ENCODE assay signal across 11 cellular contexts in the genomic region with DNA sequence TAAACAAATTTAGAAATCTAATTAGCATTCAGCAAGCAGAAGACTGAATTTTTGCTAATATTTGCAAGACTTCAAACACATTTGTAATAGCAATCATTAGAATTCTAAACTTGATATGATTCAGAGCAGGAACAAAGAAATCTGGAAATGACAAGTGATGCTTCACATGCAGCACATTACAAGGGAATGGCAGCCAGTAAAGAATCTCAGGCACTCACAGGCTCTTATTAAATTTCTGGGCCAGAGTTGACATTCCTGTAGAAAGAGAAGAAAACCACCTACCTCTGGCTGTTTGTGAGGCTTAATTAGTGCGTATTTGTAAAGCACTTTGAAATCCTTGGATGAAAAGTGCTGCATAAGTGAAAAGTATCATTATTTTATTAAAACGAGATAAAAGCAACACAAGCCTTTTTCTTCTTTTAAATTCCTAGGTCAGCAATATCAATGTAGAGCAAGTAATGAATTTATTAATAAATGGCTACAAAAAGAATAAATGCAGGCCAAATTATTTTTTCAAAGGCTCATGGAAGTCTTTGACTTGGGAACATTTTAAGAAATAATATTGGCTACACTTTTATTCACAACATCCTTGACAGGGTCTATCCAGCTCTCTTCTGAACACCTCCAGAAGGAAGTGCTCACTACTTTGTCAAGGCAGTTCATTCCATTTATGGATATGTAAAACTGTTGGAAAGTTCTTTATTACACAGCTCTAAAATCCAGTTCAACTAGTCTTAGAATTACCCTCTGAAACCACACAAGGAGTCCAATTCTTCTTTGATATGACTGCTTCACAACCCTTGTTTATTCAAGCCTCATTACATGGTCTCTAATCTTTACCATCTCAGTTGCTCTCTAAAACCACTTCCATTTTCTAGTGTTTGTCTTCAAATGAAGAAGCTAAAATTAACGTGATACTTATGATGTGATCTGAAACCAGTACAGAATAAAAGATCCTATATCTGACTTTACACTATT. TPM values are rescaled to one million over a fixed set of nuclear protein-coding genes. Genes with fewer than 3 reads are reported as not detected.
DNase-seq lines count a peak whose midpoint lies in the region; ATAC-seq, FAIRE-seq and TF ChIP-seq lines count a peak whose summit lies in the region.
"Had no signal": no experiment of that assay in that cellular context is flagged by ENCODE, and none has a peak within 500 bp of the region (broad histone marks: within the 10 kb centered on the region; RNA-seq: fewer than 3 reads in every experiment).

No MANE protein-coding gene starts in this region.

- TF ChIP-seq POLR2A in K562 (conservative IDR thresholded peaks at IDR 0.05) = no peak

- no peaks in the 10 kb centered on the region for H3K9me1 ChIP-seq in K562 (ENCODE audit: control insufficient read depth, insufficient read depth, low read length)

- no peak for FAIRE-seq in K562 (lab: Jason Lieb, UNC)

- H2AFZ ChIP-seq in K562 (ENCODE audit: low read depth, low read length) = no peak overlapping the region

- no peak overlapping the region for H3K9ac ChIP-seq in K562 (ENCODE audit: insufficient read depth in 1 of 2, low read depth in 2 of 2, low read length in 2 of 2)

- CTCF ChIA-PET in K562 (lab: Yijun Ruan, JAX; ENCODE audit: low intra/inter-chr PET ratio) = no interaction called here

- TF ChIP-seq CTCF in K562 (IDR thresholded peaks at IDR 0.05 in 2 of 3, conservative IDR thresholded peaks at IDR 0.05 in 1 of 3; ENCODE audit: insufficient read depth in 2 of 3, low read depth in 1 of 3, low read length in 3 of 3) = no peak

- H3K79me2 ChIP-seq in K562 (ENCODE audit: control insufficient read depth, insufficient read depth, low read length) = no peaks in the 10 kb centered on the region

- POLR2A ChIA-PET in K562 (lab: Yijun Ruan, JAX) = no interaction called here

- H3K4me2 ChIP-seq in K562 (ENCODE audit: insufficient read depth, low read length) = no peak overlapping the region

- TF ChIP-seq RAD21 in K562 (CRISPR knock-in tag; conservative IDR thresholded peaks at IDR 0.05 in 1 of 2, IDR thresholded peaks at IDR 0.05 in 1 of 2) = no peak

- no peak for TF ChIP-seq EP300 in K562 (IDR thresholded peaks at IDR 0.05; ENCODE audit: low read length)

- BruUV-seq in K562 (replicated peaks; lab: Mats Ljungman, UMichigan) = no TSS peak

- no peaks in the 10 kb centered on the region for H3K9me3 ChIP-seq in K562 (replicated peaks; ENCODE audit: control insufficient read depth, insufficient read depth, low read depth, low read length)

- in situ Hi-C loops in K562 (cut with MboI) = no loop called here

- no peaks in the 10 kb centered on the region for H3K4me1 ChIP-seq in K562 (replicated peaks in 1 of 2; ENCODE audit: control insufficient read depth in 2 of 2, insufficient read depth in 2 of 2, low read length in 2 of 2)

- intact Hi-C loops in K562 (cut with micrococcal nuclease) = loop anchor here (5.0 to 10.0 kb wide), 3 partner anchors 371 to 1302 kb away; no protein-coding TSS in a partner anchor

- WGBS in K562 (ENCODE audit: insufficient coverage, low coverage, missing lambda C conversion rate) = 2% methylated on average over 3 of the region's 3 CpGs

- peak; percentile 16 for DNase-seq in COLO829 (ENCODE audit: low spot score)
- DNase-seq in K562 (ENCODE audit: extremely low read depth in 1 of 4, low spot score in 3 of 4) = no peak
- DNase-seq in A172 (ENCODE audit: low spot score) = no peak
- DNase-seq in NK-92 treated with Interleukin-12 subunit alpha and Interleukin-12 subunit beta, amount 100 ng/mL, for 24 hours (lab: John Stamatoyannopoulos, UW) = no peak
- no peak for DNase-seq in NCI-H446 (lab: John Stamatoyannopoulos, UW)
- no peak for DNase-seq in iPS-NIHi11 (ENCODE audit: low spot score)
- DNase-seq: activated CD8-positive, alpha-beta memory T cell treated with anti-CD3 and anti-CD28 coated beads, Interleukin-2, amount 50 U/mL, for 48 hours; GF-D8; stimulated activated CD4-positive, alpha-beta T cell treated with anti-CD3 and anti-CD28 coated beads, Interleukin-12 subunit alpha, Interleukin-12 subunit beta, amount 100 ng/mL, for 4 hours had no signal

- no peaks in the 10 kb centered on the region for H3K27me3 ChIP-seq in K562 (ENCODE audit: control insufficient read depth in 2 of 2, insufficient read depth in 2 of 2, low read length in 2 of 2)

- H3K4me3 ChIP-seq in K562 = no peak overlapping the region

- no peak overlapping the region for H3K27ac ChIP-seq in K562 (ENCODE audit: extremely low read depth, low read depth, low read length)

- no peaks in the 10 kb centered on the region for H4K20me1 ChIP-seq in K562 (replicated peaks; ENCODE audit: control insufficient read depth, insufficient read depth, low read length)

- ATAC-seq in GM18909 (IDR thresholded peaks at IDR 0.05; ENCODE audit: poor library complexity, unreplicated experiment) (peak; percentile 64), HG03378 (IDR thresholded peaks at IDR 0.05; ENCODE audit: unreplicated experiment) (peak; percentile 74), K562 (no peak)

- H3K36me3 ChIP-seq in K562 (ENCODE audit: control insufficient read depth, insufficient read depth, low read length) = no peaks in the 10 kb centered on the region

TF ChIP-seq in K562, 482 proteins besides CTCF, POLR2A, EP300 and RAD21 (continues in another document):
- TF ChIP-seq MAFF (IDR thresholded peaks at IDR 0.05; ENCODE audit: low read length) (peak; percentile 17; the same call in 1 of the 2 replicates), KDM4B (IDR thresholded peaks at IDR 0.05; ENCODE audit: borderline replicate concordance in 2 of 2, low read depth in 1 of 2) (no peak), TEAD4 (IDR thresholded peaks at IDR 0.05; ENCODE audit: low read length) (no peak), TEAD4 (CRISPR knock-in tag; IDR thresholded peaks at IDR 0.05; ENCODE audit: borderline replicate concordance) (no peak), HDAC2 (IDR thresholded peaks at IDR 0.05) (no peak), KDM5B (IDR thresholded peaks at IDR 0.05; ENCODE audit: insufficient replicate concordance, low read depth, low read length) (no peak), STAT5A (IDR thresholded peaks at IDR 0.05; ENCODE audit: borderline replicate concordance, low read length) (no peak)
- TF ChIP-seq, protein P1, sequence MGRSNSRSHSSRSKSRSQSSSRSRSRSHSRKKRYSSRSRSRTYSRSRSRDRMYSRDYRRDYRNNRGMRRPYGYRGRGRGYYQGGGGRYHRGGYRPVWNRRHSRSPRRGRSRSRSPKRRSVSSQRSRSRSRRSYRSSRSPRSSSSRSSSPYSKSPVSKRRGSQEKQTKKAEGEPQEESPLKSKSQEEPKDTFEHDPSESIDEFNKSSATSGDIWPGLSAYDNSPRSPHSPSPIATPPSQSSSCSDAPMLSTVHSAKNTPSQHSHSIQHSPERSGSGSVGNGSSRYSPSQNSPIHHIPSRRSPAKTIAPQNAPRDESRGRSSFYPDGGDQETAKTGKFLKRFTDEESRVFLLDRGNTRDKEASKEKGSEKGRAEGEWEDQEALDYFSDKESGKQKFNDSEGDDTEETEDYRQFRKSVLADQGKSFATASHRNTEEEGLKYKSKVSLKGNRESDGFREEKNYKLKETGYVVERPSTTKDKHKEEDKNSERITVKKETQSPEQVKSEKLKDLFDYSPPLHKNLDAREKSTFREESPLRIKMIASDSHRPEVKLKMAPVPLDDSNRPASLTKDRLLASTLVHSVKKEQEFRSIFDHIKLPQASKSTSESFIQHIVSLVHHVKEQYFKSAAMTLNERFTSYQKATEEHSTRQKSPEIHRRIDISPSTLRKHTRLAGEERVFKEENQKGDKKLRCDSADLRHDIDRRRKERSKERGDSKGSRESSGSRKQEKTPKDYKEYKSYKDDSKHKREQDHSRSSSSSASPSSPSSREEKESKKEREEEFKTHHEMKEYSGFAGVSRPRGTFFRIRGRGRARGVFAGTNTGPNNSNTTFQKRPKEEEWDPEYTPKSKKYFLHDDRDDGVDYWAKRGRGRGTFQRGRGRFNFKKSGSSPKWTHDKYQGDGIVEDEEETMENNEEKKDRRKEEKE (IDR thresholded peaks at IDR 0.05; ENCODE audit: borderline replicate concordance in 1 of 2, control insufficient read depth in 1 of 2, low read depth in 2 of 2, low read length in 1 of 2) = no peak
- TF ChIP-seq, protein P2, sequence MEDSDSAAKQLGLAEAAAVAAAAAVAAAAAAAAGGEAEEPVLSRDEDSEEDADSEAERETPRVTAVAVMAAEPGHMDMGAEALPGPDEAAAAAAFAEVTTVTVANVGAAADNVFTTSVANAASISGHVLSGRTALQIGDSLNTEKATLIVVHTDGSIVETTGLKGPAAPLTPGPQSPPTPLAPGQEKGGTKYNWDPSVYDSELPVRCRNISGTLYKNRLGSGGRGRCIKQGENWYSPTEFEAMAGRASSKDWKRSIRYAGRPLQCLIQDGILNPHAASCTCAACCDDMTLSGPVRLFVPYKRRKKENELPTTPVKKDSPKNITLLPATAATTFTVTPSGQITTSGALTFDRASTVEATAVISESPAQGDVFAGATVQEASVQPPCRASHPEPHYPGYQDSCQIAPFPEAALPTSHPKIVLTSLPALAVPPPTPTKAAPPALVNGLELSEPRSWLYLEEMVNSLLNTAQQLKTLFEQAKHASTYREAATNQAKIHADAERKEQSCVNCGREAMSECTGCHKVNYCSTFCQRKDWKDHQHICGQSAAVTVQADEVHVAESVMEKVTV (CRISPR knock-in tag; IDR thresholded peaks at IDR 0.05) = no peak

RNA-seq across cellular contexts. Expression of a gene that starts 32.1 kb away (rescaled TPM):
- total RNA-seq in K562 (2011; cell fraction: chromatin; rRNA removed; ENCODE audit: low replicate concordance) = 12.3 and 14.4 TPM in 2 replicates
- 6.8 and 10.0 TPM in 2 replicates for total RNA-seq in K562 (2011; cell fraction: nucleolus; rRNA removed)
- 7.6 and 9.6 TPM in 2 replicates for total RNA-seq in K562 (2011; cell fraction: nucleoplasm; rRNA removed)
- total RNA-seq in K562 (2014; rRNA removed) (4.4 and 5.5 TPM in 2 replicates), K562 (2014; rRNA removed; fragmentation: Illumina TruSeq; extraction: Trizol) (8.2 and 8.7 TPM in 2 replicates), K562 (2015; rRNA removed; fragmentation: Illumina TruSeq; extraction: Trizol) (6.6 and 7.9 TPM in 2 replicates), K562 (2021) (7.4 and 7.5 TPM in 2 replicates)
- polyA plus RNA-seq in K562 (2011; rRNA removed) (9.6 and 11.4 TPM in 2 replicates), K562 (2014; fragmentation: Illumina TruSeq; extraction: Trizol) (6.4 and 6.8 TPM in 2 replicates), K562 (2014; fragmentation: Nextera tagmentation; extraction: Ambion mirVana) (1 to 10 TPM; 3.6 to 5.7 TPM), K562 (2014; rRNA removed) (4.4 and 7.1 TPM in 2 replicates)
- 3.4 and 5.7 TPM in 2 replicates for polyA plus RNA-seq in K562 (2011; cell fraction: cytosol; rRNA removed)
- 13.9 and 14.4 TPM in 2 replicates for polyA plus RNA-seq in K562 (2011; cell fraction: nucleus; rRNA removed)
- polyA plus RNA-seq in K562 (2012) = 4.3 and 4.9 TPM in 2 replicates
- 18.6 and 21.9 TPM in 2 replicates for polyA minus RNA-seq in K562 (2011; rRNA and poly(A)+ RNA removed)
- polyA minus RNA-seq in K562 (2011; cell fraction: cytosol; rRNA and poly(A)+ RNA removed) = 3.1 and 4.6 TPM in 2 replicates
- 15.6 and 19.8 TPM in 2 replicates for polyA minus RNA-seq in K562 (2011; cell fraction: nucleus; rRNA and poly(A)+ RNA removed)
- total RNA-seq in A172 (2014; rRNA removed; shearing (Covaris generic)) = 6.9 and 7.0 TPM in 2 replicates
